ENCODE assay signal across 1 cellular context in genomic region chr15:43529141-43529540, GRCh38.
A peak's percentile ranks its signal among the peaks of the same experiment; 100 is the strongest.
TF ChIP-seq lines count a peak whose summit lies in the region.

No MANE protein-coding gene starts in this region.

TF ChIP-seq in K562, 482 proteins besides CTCF, POLR2A, EP300 and RAD21:
- TF ChIP-seq ZNF518B (CRISPR knock-in tag; IDR thresholded peaks at IDR 0.05) (no peak), POLR2G (IDR thresholded peaks at IDR 0.05; ENCODE audit: low read depth, low read length) (0 out of 2 replicates have a peak, but pooled peaks have one; percentile 33)
